Comparison of ENCODE assay signal across 9 cellular contexts in genomic region chr9:4301971-4302427, GRCh38. TPM values are rescaled to one million over a fixed set of nuclear protein-coding genes. Genes with fewer than 3 reads are reported as not detected.
DNase-seq lines count a peak whose midpoint lies in the region; ATAC-seq and TF ChIP-seq lines count a peak whose summit lies in the region.
"Had no signal": no experiment of that assay in that cellular context is flagged by ENCODE, and none has a peak within 500 bp of the region (broad histone marks: within the 10 kb centered on the region; RNA-seq: fewer than 3 reads in every experiment).

No MANE protein-coding gene starts in this region.

- ATAC-seq in esophagus mucosa (peak; percentile 67), GM18873 (IDR thresholded peaks at IDR 0.05; ENCODE audit: low FRiP score, unreplicated experiment) (no peak), HG02870 (IDR thresholded peaks at IDR 0.05; ENCODE audit: unreplicated experiment) (no peak), HG02852 (IDR thresholded peaks at IDR 0.05; ENCODE audit: unreplicated experiment) (no peak)

- CTCF ChIA-PET in PC-9 (lab: Charles Lee) = no interaction called here

- no peaks in the 10 kb centered on the region for H3K9me3 Mint-ChIP-seq in osteocyte (ENCODE audit: unreplicated experiment)

- peaks cover 24% of the 10 kb centered on the region for H3K4me1 ChIP-seq in PC-9 (replicated peaks; ENCODE audit: insufficient read depth)

- no peak for TF ChIP-seq CTCF in PC-9 (conservative IDR thresholded peaks at IDR 0.05)
- no peak for TF ChIP-seq CTCF in osteocyte (IDR thresholded peaks at IDR 0.05)

- intact Hi-C loops in PC-9 (cut with micrococcal nuclease; ENCODE audit: unreplicated experiment) = no loop called here

- no peaks in the 10 kb centered on the region for H3K79me2 ChIP-seq in PC-9 (ENCODE audit: low read depth)

- peak overlapping the region; percentile 30 for H3K27ac ChIP-seq in PC-9

- peak overlapping the region; percentile 76 for H3K27ac Mint-ChIP-seq in osteocyte (ENCODE audit: unreplicated experiment)

- H4K20me1 ChIP-seq in PC-9 (ENCODE audit: insufficient read depth) = no peaks in the 10 kb centered on the region

- POLR2A ChIA-PET in PC-9 (lab: Charles Lee; ENCODE audit: unreplicated experiment) = interaction anchor here (0.6 kb wide), 1 partner anchor 8 kb away, joined by 3 read pairs; no protein-coding TSS in a partner anchor

- H3K27me3 ChIP-seq in PC-9 (ENCODE audit: insufficient read depth, low read depth) = no peaks in the 10 kb centered on the region

- H3K4me2 ChIP-seq in PC-9 = peak overlapping the region; percentile 49

- no peak overlapping the region for H3K4me3 ChIP-seq in PC-9

- DNase-seq in Daoy (ENCODE audit: low read depth) (peak; percentile 96), PC-9 (peak; percentile 55 to 75), osteocyte (ENCODE audit: extremely low spot score, unreplicated experiment) (no peak), NCI-H1105 treated with DMSO at 0.1 percent for 48 hours (lab: John Stamatoyannopoulos, UW) (no peak)
- DNase-seq: NCI-H187 treated with DMSO at 0.1 percent for 48 hours had no signal

- H3K9me2 ChIP-seq in PC-9 (ENCODE audit: insufficient read depth) = no peaks in the 10 kb centered on the region

- no peaks in the 10 kb centered on the region for H3K36me3 ChIP-seq in PC-9 (ENCODE audit: low read depth)

- H3F3A ChIP-seq in PC-9 (ENCODE audit: insufficient read depth, low read depth) = peaks cover 19% of the 10 kb centered on the region

- BruUV-seq in PC-9 (replicated peaks; lab: Mats Ljungman, UMichigan) = no TSS peak

- H3K27me3 Mint-ChIP-seq in osteocyte (ENCODE audit: unreplicated experiment) = no peaks in the 10 kb centered on the region

- H3K4me1 Mint-ChIP-seq in osteocyte (ENCODE audit: unreplicated experiment) = peaks cover 49% of the 10 kb centered on the region

- no peaks in the 10 kb centered on the region for H3K36me3 Mint-ChIP-seq in osteocyte (ENCODE audit: unreplicated experiment)

- H3K9me3 ChIP-seq in PC-9 (ENCODE audit: insufficient read depth, low read depth) = no peaks in the 10 kb centered on the region

- H3K4me3 Mint-ChIP-seq in osteocyte (ENCODE audit: unreplicated experiment) = no peak overlapping the region

- no peak overlapping the region for H2AFZ ChIP-seq in PC-9

RNA-seq across cellular contexts. Expression of gene GLIS3, which starts 2.1 kb away (rescaled TPM):
- total RNA-seq in Daoy (2014; rRNA removed; shearing (Covaris generic)) = 28.0 and 35.3 TPM in 2 replicates
- total RNA-seq in PC-9 (2021) (20.5 and 23.4 TPM in 2 replicates), esophagus mucosa (1.0 TPM), osteocyte (27.1 and 30.5 TPM in 2 replicates)

Comparison
In these comparisons a context has a peak if more than half of its experiments do, and no peak if none do; other contexts are left out.
1. DNase-seq: peak in Daoy (single experiment) and PC-9 (2 of 2); none in osteocyte (single experiment) and NCI-H1105 treated with DMSO at 0.1 percent for 48 hours (single experiment).
2. RNA of gene GLIS3, which starts 2.1 kb away (total RNA-seq): 28.0 to 35.3 TPM in Daoy, 27.1 to 30.5 TPM in osteocyte and 20.5 to 23.4 TPM in PC-9; 1.0 TPM in esophagus mucosa (single experiment); every median in the first group is over 10 times any median in the second.